ENCODE assay signal across 11 cellular contexts in the genomic region with DNA sequence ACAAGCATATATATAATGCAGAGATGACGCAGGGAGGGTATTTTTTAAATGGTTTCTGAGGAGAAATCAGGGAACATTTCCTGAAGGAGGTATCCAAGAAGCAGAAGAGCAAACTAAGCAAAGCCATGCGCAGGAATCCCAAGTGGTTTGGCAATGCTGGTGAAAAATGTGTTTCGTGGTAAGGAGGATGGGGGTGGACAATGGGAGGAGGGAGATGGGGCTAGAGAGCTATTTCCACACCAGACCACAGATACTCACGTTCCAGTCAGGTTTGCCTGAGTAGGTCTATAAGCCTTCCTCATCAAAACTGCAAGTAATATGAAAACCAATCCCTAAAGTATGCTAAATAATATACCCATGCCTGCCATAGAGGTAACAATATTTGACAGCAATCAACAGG.
A peak's percentile ranks its signal among the peaks of the same experiment; 100 is the strongest.
DNase-seq lines count a peak whose midpoint lies in the region; ATAC-seq, FAIRE-seq and TF ChIP-seq lines count a peak whose summit lies in the region.
"Had no signal": no experiment of that assay in that cellular context is flagged by ENCODE, and none has a peak within 500 bp of the region (broad histone marks: within the 10 kb centered on the region; RNA-seq: fewer than 3 reads in every experiment).

No MANE protein-coding gene starts in this region.

- peaks cover 91% of the 10 kb centered on the region for H3K79me2 ChIP-seq in ACC112 (ENCODE audit: control insufficient read depth, insufficient read depth, low read length, unreplicated experiment)
- H3K79me2 ChIP-seq in GM12878 (ENCODE audit: control insufficient read depth, insufficient read depth, low read length) = peaks cover 49% of the 10 kb centered on the region
- no peaks in the 10 kb centered on the region for H3K79me2 ChIP-seq in mesendoderm (ENCODE audit: control insufficient read depth, insufficient read depth, low read length)

- H2BK120ac ChIP-seq in mesendoderm (ENCODE audit: low read depth, low read length) = no peak overlapping the region

- no peak overlapping the region for H3K9ac ChIP-seq in GM12878 (ENCODE audit: control insufficient read depth, insufficient read depth, low read length)
- H3K9ac ChIP-seq in mesendoderm (ENCODE audit: low read length) = no peak overlapping the region

- RAD21 ChIA-PET in GM12878 (lab: Charles Lee; ENCODE audit: unreplicated experiment) = interaction anchor here (1.2 to 4.0 kb wide), 3 partner anchors 19 to 182 kb away, joined by 3 to 61 read pairs (median 3); no protein-coding TSS in a partner anchor

- H2BK15ac ChIP-seq in mesendoderm (replicated peaks; ENCODE audit: low read depth) = no peak overlapping the region

- ATAC-seq in GM12878 (no peak), body of pancreas (no peak)

- SMC1A ChIA-PET in GM12878 (lab: Charles Lee; ENCODE audit: uncharacterized antibody, unreplicated experiment) = interaction anchor here (0.6 to 5.2 kb wide), 4 partner anchors 19 to 227 kb away, joined by 3 to 49 read pairs (median 4); no protein-coding TSS in a partner anchor

- peaks cover 7% of the 10 kb centered on the region for H3K79me1 ChIP-seq in mesendoderm (ENCODE audit: low read length)

- H3K9me3 ChIP-seq in HEK293 (ENCODE audit: control insufficient read depth, insufficient read depth, low read depth, low read length) = no peaks in the 10 kb centered on the region
- H3K9me3 ChIP-seq in GM12878 (replicated peaks; ENCODE audit: control insufficient read depth, insufficient read depth, low read length) = no peaks in the 10 kb centered on the region
- H3K9me3 ChIP-seq in body of pancreas = no peaks in the 10 kb centered on the region
- no peaks in the 10 kb centered on the region for H3K9me3 ChIP-seq in spleen
- H3K9me3 ChIP-seq: HAP-1 had no signal

- H2BK5ac ChIP-seq in mesendoderm (ENCODE audit: low read length) = no peak overlapping the region

- 91% methylated on average over 4 of the region's 4 CpGs for WGBS in GM12878 (ENCODE audit: insufficient coverage, insufficient replicate concordance, low lambda C conversion rate, missing lambda C conversion rate)
- 65 to 66% methylated on average over 4 of the region's 4 CpGs for WGBS in body of pancreas, 2 donors
- WGBS in mesendoderm (ENCODE audit: extremely low coverage, insufficient coverage, low lambda C conversion rate) = no CpG with 5 or more reads among the region's 4 CpGs
- 43 to 58% (median 49%) methylated on average over 4 of the region's 4 CpGs for WGBS in spleen, 5 donors

- no peaks in the 10 kb centered on the region for H4K20me1 ChIP-seq in GM12878 (ENCODE audit: control insufficient read depth, insufficient read depth)

- no peak overlapping the region for H3K4ac ChIP-seq in mesendoderm (ENCODE audit: low read depth, low read length)

- no TSS peak for BruUV-seq in GM12878 (replicated peaks; lab: Mats Ljungman, UMichigan)

- peak overlapping the region; percentile 77 for H3K4me3 ChIP-seq in ACC112 (ENCODE audit: low read depth, low read length)
- no peak overlapping the region for H3K4me3 ChIP-seq in HEK293 (ENCODE audit: low read depth, low read length)
- no peak overlapping the region for H3K4me3 ChIP-seq in GM12878
- H3K4me3 ChIP-seq in body of pancreas = no peak overlapping the region
- no peak overlapping the region for H3K4me3 ChIP-seq in mesendoderm (ENCODE audit: low read length)
- peak overlapping the region in 3 of 8 donors; percentile 62 to 83 (median 70) for H3K4me3 ChIP-seq in spleen
- H3K4me3 ChIP-seq: HAP-1 had no signal

- no peak overlapping the region for H3K23ac ChIP-seq in mesendoderm (ENCODE audit: low read length)

- no peak for TF ChIP-seq CTCF in HEK293 (tag by site-specific recombination; IDR thresholded peaks at IDR 0.05)
- TF ChIP-seq CTCF in GM12878 (IDR thresholded peaks at IDR 0.05 in 2 of 3, conservative IDR thresholded peaks at IDR 0.05 in 1 of 3; ENCODE audit: control insufficient read depth in 2 of 3, extremely low read depth in 1 of 3, insufficient read depth in 1 of 3, low read depth in 3 of 3, low read length in 3 of 3) = no peak
- no peak for TF ChIP-seq CTCF in body of pancreas (IDR thresholded peaks at IDR 0.05)
- TF ChIP-seq CTCF in spleen (IDR thresholded peaks at IDR 0.05 in 8 of 11, conservative IDR thresholded peaks at IDR 0.05 in 3 of 11) = no peak

- no peak overlapping the region for H4K5ac ChIP-seq in mesendoderm (ENCODE audit: low read length)

- H3K36me3 ChIP-seq in ACC112 (ENCODE audit: insufficient read depth, low read length) (peaks cover 21% of the 10 kb centered on the region), HEK293 (ENCODE audit: control insufficient read depth in 2 of 2, insufficient read depth in 1 of 2, low read length in 2 of 2) (peaks cover 0 to 5% of the 10 kb centered on the region in 2 experiments; a peak in 1 of 3 replicates), GM12878 (ENCODE audit: control insufficient read depth in 2 of 2, insufficient read depth in 2 of 2, low read length in 1 of 2) (peaks cover 0 to 11% of the 10 kb centered on the region in 2 experiments; a peak in 2 of 4 replicates), body of pancreas (replicated peaks in 1 of 2; ENCODE audit: insufficient read depth in 1 of 2, low read depth in 2 of 2) (no peaks in the 10 kb centered on the region), mesendoderm (ENCODE audit: control insufficient read depth, insufficient read depth, low read length) (no peaks in the 10 kb centered on the region), spleen (peaks cover 0 to 44% (median 3%) of the 10 kb centered on the region in 6 donors)

- FAIRE-seq in GM12878 (lab: Jason Lieb, UNC) = no peak

- TF ChIP-seq POLR2A in GM12878 (IDR thresholded peaks at IDR 0.05; ENCODE audit: low read depth, low read length) = no peak
- no peak for TF ChIP-seq POLR2A in body of pancreas (IDR thresholded peaks at IDR 0.05)
- TF ChIP-seq POLR2A in spleen (IDR thresholded peaks at IDR 0.05) = no peak

- H4K8ac ChIP-seq in mesendoderm (ENCODE audit: low read depth, low read length) = no peak overlapping the region

- intact Hi-C loops in GM12878 (cut with micrococcal nuclease; ENCODE audit: unreplicated experiment) = no loop called here
- intact Hi-C loops in body of pancreas (cut with DNase I) = no loop called here
- intact Hi-C loops in spleen (cut with DNase I; ENCODE audit: low total_unique reads) = no loop called here

- H2AFZ ChIP-seq in ACC112 (ENCODE audit: low read length, unreplicated experiment) (no peak overlapping the region), GM12878 (ENCODE audit: control insufficient read depth, low read depth, low read length) (no peak overlapping the region)

- H2AK5ac ChIP-seq in mesendoderm (ENCODE audit: low read length) = no peak overlapping the region

- H3K27ac ChIP-seq in ACC112 (ENCODE audit: low read depth, low read length) (peak overlapping the region; percentile 48; the same call in 1 of the 2 replicates), HEK293 (ENCODE audit: extremely low read depth, low read depth, low read length) (no peak overlapping the region), GM12878 (ENCODE audit: control insufficient read depth, insufficient read depth) (no peak overlapping the region), body of pancreas (peak overlapping the region in 1 of 4 donors; percentile 99), mesendoderm (ENCODE audit: low read depth, low read length) (no peak overlapping the region), spleen (peak overlapping the region in 4 of 8 donors; percentile 25 to 100 (median 98))

- no peak for TF ChIP-seq EP300 in GM12878 (IDR thresholded peaks at IDR 0.05; ENCODE audit: borderline replicate concordance in 1 of 2, control insufficient read depth in 1 of 2, low read depth in 2 of 2, low read length in 2 of 2)

- no peak for DNase-seq in GM12878 (ENCODE audit: low read depth, low spot score)
- peak; percentile 87 for DNase-seq in myocyte (ENCODE audit: low read depth)
- DNase-seq in body of pancreas = no peak
- no peak for DNase-seq in mesendoderm
- DNase-seq in spleen = no peak
- DNase-seq in 8988T = no peak
- DNase-seq: activated CD4-positive, CD25-positive, alpha-beta regulatory T cell; Kasumi-1 had no signal

- H3K4me2 ChIP-seq in GM12878 (ENCODE audit: control insufficient read depth, insufficient read depth) (peak overlapping the region; percentile 72), mesendoderm (ENCODE audit: low read length) (no peak overlapping the region)

- TF ChIP-seq RAD21 in GM12878 (IDR thresholded peaks at IDR 0.05; ENCODE audit: insufficient read depth, low read depth, low read length) = no peak

- H3K4me1 ChIP-seq in ACC112 (ENCODE audit: control insufficient read depth, insufficient read depth, low read length, unreplicated experiment) (peaks cover 22% of the 10 kb centered on the region), HEK293 (ENCODE audit: control insufficient read depth, insufficient read depth, low read length) (no peaks in the 10 kb centered on the region), GM12878 (ENCODE audit: control insufficient read depth, insufficient read depth, low read length) (peaks cover 34% of the 10 kb centered on the region), body of pancreas (peaks cover 48% of the 10 kb centered on the region), mesendoderm (ENCODE audit: control insufficient read depth, low read depth, low read length) (peaks cover 1% of the 10 kb centered on the region), spleen (peaks cover 61 to 76% (median 73%) of the 10 kb centered on the region in 6 donors)

- H3K56ac ChIP-seq in mesendoderm (ENCODE audit: low read length) = no peak overlapping the region

- POLR2A ChIA-PET in HEK293 (lab: Yijun Ruan, JAX) = interaction anchor here (0.6 kb wide), 1 partner anchor 78 kb away, joined by 4 read pairs; no protein-coding TSS in a partner anchor
- POLR2A ChIA-PET in GM12878 (lab: Charles Lee) = interaction anchor here (1.3 to 1.5 kb wide), 2 partner anchors 20 to 48 kb away, joined by 3 to 4 read pairs; no protein-coding TSS in a partner anchor

- in situ Hi-C loops in GM12878 (cut with MboI) = no loop called here

- CTCF ChIA-PET in HEK293 (lab: Yijun Ruan, JAX) (no interaction called here), GM12878 (lab: Yijun Ruan, JAX) (interaction anchor here (1.3 to 1.4 kb wide), 2 partner anchors 36 to 47 kb away, joined by 3 to 4 read pairs; no protein-coding TSS in a partner anchor)

- H3K18ac ChIP-seq in mesendoderm (ENCODE audit: low read length) = no peak overlapping the region

- no peaks in the 10 kb centered on the region for H3K27me3 ChIP-seq in ACC112 (ENCODE audit: insufficient read depth, low read length)
- H3K27me3 ChIP-seq in GM12878 (replicated peaks in 1 of 2; ENCODE audit: control insufficient read depth in 2 of 2, insufficient read depth in 2 of 2, low read length in 1 of 2) = no peaks in the 10 kb centered on the region
- no peaks in the 10 kb centered on the region for H3K27me3 ChIP-seq in body of pancreas
- no peaks in the 10 kb centered on the region for H3K27me3 ChIP-seq in mesendoderm (ENCODE audit: insufficient read depth, low read length, poor library complexity)
- H3K27me3 ChIP-seq in spleen (replicated peaks in 1 of 7) = no peaks in the 10 kb centered on the region

TF ChIP-seq in HEK293, 187 proteins besides CTCF, POLR2A, EP300 and RAD21 (continues in another document):
- TF ChIP-seq ZBTB48 (tag by site-specific recombination; IDR thresholded peaks at IDR 0.05) = no peak
